ENCODE assay signal across 17 cellular contexts in the genomic region with DNA sequence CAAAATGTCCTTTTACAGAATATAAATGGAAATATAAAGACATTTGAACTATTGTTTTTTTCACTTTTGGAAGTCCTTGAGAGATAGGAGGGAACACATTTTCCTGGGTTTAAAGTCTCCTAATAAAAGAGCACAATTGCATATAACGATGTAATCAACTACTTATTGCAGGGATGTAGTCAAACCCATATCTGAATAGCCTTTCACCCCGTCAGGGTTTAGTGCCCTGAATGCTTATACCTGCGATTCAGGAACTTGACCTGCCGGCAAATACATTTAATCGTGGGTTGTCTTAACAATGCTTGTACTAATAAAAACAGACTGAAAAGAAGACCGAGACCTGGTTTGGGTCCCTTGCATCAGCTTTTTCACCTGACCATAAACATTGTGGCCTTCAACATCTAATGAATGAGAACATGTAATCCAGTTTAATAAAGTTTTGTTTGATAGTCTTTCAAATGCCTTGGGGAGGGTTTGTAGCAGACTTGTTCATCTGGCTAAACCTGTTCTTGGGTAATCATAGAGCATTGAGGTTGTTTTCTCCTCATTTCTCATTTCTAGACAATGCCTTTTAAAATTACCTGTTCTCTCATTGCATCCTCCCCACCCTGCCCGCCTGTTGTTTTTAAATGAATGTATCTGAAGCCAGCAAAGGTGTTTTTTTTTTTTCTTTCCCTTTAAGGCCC. TPM values are rescaled to one million over a fixed set of nuclear protein-coding genes. Genes with fewer than 3 reads are reported as not detected.
DNase-seq lines count a peak whose midpoint lies in the region; ATAC-seq and TF ChIP-seq lines count a peak whose summit lies in the region.
"Had no signal": no experiment of that assay in that cellular context is flagged by ENCODE, and none has a peak within 500 bp of the region (broad histone marks: within the 10 kb centered on the region; RNA-seq: fewer than 3 reads in every experiment).

No MANE protein-coding gene starts in this region.

- peak; percentile 18 for DNase-seq in GM23338 (ENCODE audit: low spot score)
- peak; percentile 87 to 91 for DNase-seq in NCI-H526 (lab: John Stamatoyannopoulos, UW)
- DNase-seq in esophagus squamous epithelium (lab: John Stamatoyannopoulos, UW): no peak
- DNase-seq in smooth muscle cell (lab: John Stamatoyannopoulos, UW; ENCODE audit: unreplicated experiment): no peak
- no peak for DNase-seq in NCI-H2227 treated with DMSO at 0.1 percent for 48 hours (lab: John Stamatoyannopoulos, UW)
- DNase-seq in osteocyte (ENCODE audit: extremely low spot score, unreplicated experiment): no peak
- DNase-seq in activated CD8-positive, alpha-beta T cell treated with anti-CD3 and anti-CD28 coated beads, Interleukin-2, amount 10 ng/mL, durations not matched to agents 7 days and 5 days: no peak
- DNase-seq: activated B cell treated with CpG ODN at 0.5 μM for 24 hours; activated CD8-positive, alpha-beta memory T cell treated with anti-CD3 and anti-CD28 coated beads, Interleukin-2, amount 50 U/mL, for 4 hours; GDM1; naive B cell; NCI-H1694 had no signal

- H3K27ac Mint-ChIP-seq in GM23338: no peak overlapping the region
- no peak overlapping the region for H3K27ac Mint-ChIP-seq in osteocyte (ENCODE audit: unreplicated experiment)
- H3K27ac Mint-ChIP-seq in activated CD8-positive, alpha-beta T cell treated with anti-CD3 and anti-CD28 coated beads, Interleukin-2, amount 10 ng/mL, durations not matched to agents 7 days and 5 days: no peak overlapping the region
- H3K27ac Mint-ChIP-seq: activated B cell treated with CpG ODN at 0.5 μM for 24 hours; activated naive CD8-positive, alpha-beta T cell; stimulated activated memory B cell treated with anti-CD40 and anti-IgM and Interleukin-4, amounts not matched to agents 10 μg/mL and 1 μg/mL and 100 μg/mL, for 72 hours had no signal

- POLR2A ChIA-PET in activated CD8-positive, alpha-beta T cell treated with anti-CD3 and anti-CD28 coated beads, Interleukin-2, amount 10 ng/mL, durations not matched to agents 7 days and 5 days (lab: Charles Lee): no interaction called here

- H3K4me2 ChIP-seq in GM23338: no peak overlapping the region
- peak overlapping the region; percentile 35 for H3K4me2 ChIP-seq in smooth muscle cell

- H3K4me3 ChIP-seq in GM23338 (no peak overlapping the region), esophagus squamous epithelium (peak overlapping the region; percentile 52 to 91 (median 82)), smooth muscle cell (peak overlapping the region; percentile 60)
- H3K4me3 ChIP-seq: right atrium auricular region, vagina had no signal

- no peaks in the 10 kb centered on the region for H3K9me2 ChIP-seq in GM23338 (ENCODE audit: insufficient read depth)

- no peaks in the 10 kb centered on the region for H3K79me2 ChIP-seq in GM23338 (replicated peaks; ENCODE audit: insufficient read depth)
- H3K79me2 ChIP-seq in smooth muscle cell (ENCODE audit: low read depth): peaks cover 16% of the 10 kb centered on the region

- no peak for TF ChIP-seq POLR2A in esophagus squamous epithelium (IDR thresholded peaks at IDR 0.05)

- no peak for TF ChIP-seq CTCF in GM23338 (conservative IDR thresholded peaks at IDR 0.05; ENCODE audit: low read depth in 2 of 2)
- TF ChIP-seq CTCF in esophagus squamous epithelium (IDR thresholded peaks at IDR 0.05): no peak
- TF ChIP-seq CTCF in smooth muscle cell (IDR thresholded peaks at IDR 0.05; ENCODE audit: borderline replicate concordance, insufficient read depth, poor library complexity, severe bottlenecking): no peak
- TF ChIP-seq CTCF in osteocyte (IDR thresholded peaks at IDR 0.05): no peak

- H3K27me3 ChIP-seq in GM23338 (ENCODE audit: insufficient read depth) (peaks cover 31% of the 10 kb centered on the region), esophagus squamous epithelium (no peaks in the 10 kb centered on the region), smooth muscle cell (ENCODE audit: low read depth) (no peaks in the 10 kb centered on the region)
- H3K27me3 ChIP-seq: right atrium auricular region, vagina had no signal

- H3K36me3 Mint-ChIP-seq in GM23338 (ENCODE audit: low read depth) (peaks cover 4% of the 10 kb centered on the region; the same call in 2 of the 3 replicates), osteocyte (ENCODE audit: unreplicated experiment) (peaks cover 3% of the 10 kb centered on the region)
- peaks cover 22% of the 10 kb centered on the region for H3K36me3 Mint-ChIP-seq in activated CD8-positive, alpha-beta T cell treated with anti-CD3 and anti-CD28 coated beads, Interleukin-2, amount 10 ng/mL, durations not matched to agents 7 days and 5 days (ENCODE audit: low read depth)
- H3K36me3 Mint-ChIP-seq: stimulated activated memory B cell treated with anti-CD40 and anti-IgM and Interleukin-4, amounts not matched to agents 10 μg/mL and 1 μg/mL and 100 μg/mL, for 72 hours had no signal

- H2AFZ ChIP-seq in GM23338 (no peak overlapping the region), smooth muscle cell (ENCODE audit: low read depth) (no peak overlapping the region)

- no peaks in the 10 kb centered on the region for H3K9me3 Mint-ChIP-seq in GM23338
- H3K9me3 Mint-ChIP-seq in osteocyte (ENCODE audit: unreplicated experiment): no peaks in the 10 kb centered on the region
- no peaks in the 10 kb centered on the region for H3K9me3 Mint-ChIP-seq in activated CD8-positive, alpha-beta T cell treated with anti-CD3 and anti-CD28 coated beads, Interleukin-2, amount 10 ng/mL, durations not matched to agents 7 days and 5 days (ENCODE audit: insufficient read depth)
- H3K9me3 Mint-ChIP-seq: activated B cell treated with CpG ODN at 0.5 μM for 24 hours; naive B cell; stimulated activated memory B cell treated with anti-CD40 and anti-IgM and Interleukin-4, amounts not matched to agents 10 μg/mL and 1 μg/mL and 100 μg/mL, for 72 hours had no signal

- CTCF ChIA-PET in activated CD8-positive, alpha-beta T cell treated with anti-CD3 and anti-CD28 coated beads, Interleukin-2, amount 10 ng/mL, durations not matched to agents 7 days and 5 days (lab: Charles Lee): no interaction called here

- H3K27ac ChIP-seq in GM23338 (ENCODE audit: low read depth) (no peak overlapping the region), esophagus squamous epithelium (peak overlapping the region; percentile 34 to 97 (median 92)), smooth muscle cell (ENCODE audit: low read depth) (peak overlapping the region; percentile 45)
- H3K27ac ChIP-seq: right atrium auricular region, vagina had no signal

- intact Hi-C loops in esophagus squamous epithelium (cut with DNase I): no loop called here

- ATAC-seq in GM23338 (no peak), GM19397 (IDR thresholded peaks at IDR 0.05; ENCODE audit: unreplicated experiment) (no peak)
- no peak for ATAC-seq in activated CD8-positive, alpha-beta T cell treated with anti-CD3 and anti-CD28 coated beads, Interleukin-2, amount 10 ng/mL, durations not matched to agents 7 days and 5 days
- ATAC-seq: stimulated activated memory B cell treated with anti-CD40 and anti-IgM and Interleukin-4, amounts not matched to agents 10 μg/mL and 1 μg/mL and 100 μg/mL, for 72 hours had no signal

- H3K27me3 Mint-ChIP-seq in GM23338 (ENCODE audit: insufficient read depth, low read depth, poor library complexity): peaks cover 20% of the 10 kb centered on the region
- no peaks in the 10 kb centered on the region for H3K27me3 Mint-ChIP-seq in osteocyte (ENCODE audit: unreplicated experiment)
- H3K27me3 Mint-ChIP-seq in activated CD8-positive, alpha-beta T cell treated with anti-CD3 and anti-CD28 coated beads, Interleukin-2, amount 10 ng/mL, durations not matched to agents 7 days and 5 days (ENCODE audit: low read depth): peaks cover under 1% of the 10 kb centered on the region
- H3K27me3 Mint-ChIP-seq: activated B cell treated with CpG ODN at 0.5 μM for 24 hours; activated naive CD8-positive, alpha-beta T cell; stimulated activated memory B cell treated with anti-CD40 and anti-IgM and Interleukin-4, amounts not matched to agents 10 μg/mL and 1 μg/mL and 100 μg/mL, for 72 hours had no signal

- peaks cover 42% of the 10 kb centered on the region for H3K4me1 Mint-ChIP-seq in GM23338
- peaks cover 4% of the 10 kb centered on the region for H3K4me1 Mint-ChIP-seq in osteocyte (ENCODE audit: unreplicated experiment)
- peaks cover 7% of the 10 kb centered on the region for H3K4me1 Mint-ChIP-seq in activated CD8-positive, alpha-beta T cell treated with anti-CD3 and anti-CD28 coated beads, Interleukin-2, amount 10 ng/mL, durations not matched to agents 7 days and 5 days (ENCODE audit: low read depth)
- H3K4me1 Mint-ChIP-seq: activated B cell treated with CpG ODN at 0.5 μM for 24 hours; stimulated activated memory B cell treated with anti-CD40 and anti-IgM and Interleukin-4, amounts not matched to agents 10 μg/mL and 1 μg/mL and 100 μg/mL, for 72 hours had no signal

- H3K4me1 ChIP-seq in GM23338 (ENCODE audit: insufficient read depth) (peaks cover 41% of the 10 kb centered on the region), esophagus squamous epithelium (peaks cover 0 to 68% (median 0%) of the 10 kb centered on the region in 3 donors), smooth muscle cell (ENCODE audit: low read depth) (peaks cover 3% of the 10 kb centered on the region)
- H3K4me1 ChIP-seq: right atrium auricular region had no signal

- no peaks in the 10 kb centered on the region for H3F3A ChIP-seq in GM23338 (replicated peaks; ENCODE audit: low read depth)
- H3F3A ChIP-seq in smooth muscle cell (ENCODE audit: low read depth): peaks cover 4% of the 10 kb centered on the region

- no peaks in the 10 kb centered on the region for H3K36me3 ChIP-seq in GM23338 (ENCODE audit: insufficient read depth)
- peaks cover 0 to 84% (median 5%) of the 10 kb centered on the region in 3 donors for H3K36me3 ChIP-seq in esophagus squamous epithelium
- H3K36me3 ChIP-seq in smooth muscle cell (ENCODE audit: low read depth): peaks cover 2% of the 10 kb centered on the region
- H3K36me3 ChIP-seq: right atrium auricular region had no signal

- WGBS in esophagus squamous epithelium, 2 donors: 44 to 46% methylated on average over 7 of the region's 7 CpGs
- 78% methylated on average over 7 of the region's 7 CpGs for WGBS in smooth muscle cell (ENCODE audit: low lambda C conversion rate)

- H3K9me3 ChIP-seq in esophagus squamous epithelium (no peaks in the 10 kb centered on the region), smooth muscle cell (replicated peaks; ENCODE audit: low read depth) (no peaks in the 10 kb centered on the region)
- H3K9me3 ChIP-seq: right atrium auricular region, vagina had no signal

- no peak overlapping the region for H3K9ac ChIP-seq in smooth muscle cell (ENCODE audit: low read depth)

- H4K20me1 ChIP-seq in GM23338 (replicated peaks; ENCODE audit: insufficient read depth) (no peaks in the 10 kb centered on the region), smooth muscle cell (ENCODE audit: low read depth) (peaks cover 15% of the 10 kb centered on the region)

- H3K4me3 Mint-ChIP-seq in GM23338 (no peak overlapping the region), osteocyte (ENCODE audit: unreplicated experiment) (no peak overlapping the region)
- no peak overlapping the region for H3K4me3 Mint-ChIP-seq in activated CD8-positive, alpha-beta T cell treated with anti-CD3 and anti-CD28 coated beads, Interleukin-2, amount 10 ng/mL, durations not matched to agents 7 days and 5 days
- H3K4me3 Mint-ChIP-seq: activated B cell treated with CpG ODN at 0.5 μM for 24 hours; activated naive CD8-positive, alpha-beta T cell; naive B cell; stimulated activated memory B cell treated with anti-CD40 and anti-IgM and Interleukin-4, amounts not matched to agents 10 μg/mL and 1 μg/mL and 100 μg/mL, for 72 hours had no signal

RNA-seq across cellular contexts. Expression of a gene that starts 7.0 kb away (rescaled TPM):
- 0.66 and 1.5 TPM in 2 replicates for total RNA-seq in GM23338 (2014; rRNA removed; shearing (Covaris generic))
- polyA plus RNA-seq in GM23338 (2016; fragmentation: Nextera tagmentation; extraction: Ambion mirVana) (1.7 and 1.8 TPM in 2 replicates), smooth muscle cell (9.7 and 28.7 TPM in 2 replicates)
- total RNA-seq in esophagus squamous epithelium (100 to 1,000 TPM; 181 to 271 (median 230) TPM), smooth muscle cell (27.0 and 30.0 TPM in 2 replicates), osteocyte (2.1 and 2.6 TPM in 2 replicates)
- total RNA-seq in activated CD8-positive, alpha-beta T cell treated with anti-CD3 and anti-CD28 coated beads, Interleukin-2, amount 10 ng/mL, durations not matched to agents 7 days and 5 days: 1 to 10 TPM; 5.4 to 7.4 TPM

Comparison
In these comparisons a context has a peak if more than half of its experiments do, and no peak if none do; other contexts are left out.
1. DNase-seq: peak in GM23338 (single experiment) and NCI-H526 (2 of 2); none in esophagus squamous epithelium (single experiment), smooth muscle cell (single experiment), NCI-H2227 treated with DMSO at 0.1 percent for 48 hours (single experiment), osteocyte (single experiment) and activated CD8-positive, alpha-beta T cell treated with anti-CD3 and anti-CD28 coated beads, Interleukin-2, amount 10 ng/mL, durations not matched to agents 7 days and 5 days (single experiment).